ENCODE assay signal across 8 cellular contexts in the genomic region with DNA sequence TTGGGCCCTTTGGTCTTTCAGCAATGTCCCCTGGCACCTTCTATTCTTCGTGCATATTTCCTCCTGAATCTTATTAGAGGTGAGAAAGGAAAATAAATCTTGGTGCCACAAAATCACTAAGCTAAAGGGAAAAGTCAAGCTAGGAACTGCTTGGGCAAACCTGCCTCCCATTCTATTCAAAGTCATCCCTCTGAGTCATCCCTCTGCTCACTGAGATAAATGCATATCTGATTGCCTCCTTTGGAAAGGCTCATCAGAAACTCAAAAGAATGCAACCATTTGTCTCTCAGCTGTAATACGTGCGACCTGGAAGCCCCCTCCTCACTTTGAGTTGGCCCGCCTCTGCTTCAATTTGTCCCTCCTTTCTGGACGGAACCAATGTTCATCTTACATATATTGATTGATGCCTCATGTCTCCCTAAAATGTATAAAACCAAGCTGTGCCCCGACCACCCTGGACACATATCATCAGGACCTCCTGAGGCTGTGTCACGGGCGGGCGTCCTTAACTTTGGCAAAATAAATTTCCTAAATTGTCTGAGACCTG. TPM values are rescaled to one million over a fixed set of nuclear protein-coding genes. Genes with fewer than 3 reads are reported as not detected.
A peak's percentile ranks its signal among the peaks of the same experiment; 100 is the strongest.
DNase-seq lines count a peak whose midpoint lies in the region; TF ChIP-seq lines count a peak whose summit lies in the region.
"Not testable (repeated sequence)": the region's sequence is repeated elsewhere in the genome, so short reads cannot be mapped to it uniquely, and the experiment has no call there.

No MANE protein-coding gene starts in this region.

- POLR2A ChIA-PET in MCF 10A (lab: Yijun Ruan, JAX), result interaction anchor here (1.3 to 3.3 kb wide), 6 partner anchors 8 to 293 kb away, joined by 4 to 17 read pairs (median 6); no protein-coding TSS in a partner anchor

- peaks cover 10% of the 10 kb centered on the region for H3K79me2 ChIP-seq in GM23248 (ENCODE audit: insufficient read depth)
- peaks cover 27% of the 10 kb centered on the region; the same call in 1 of the 2 replicates for H3K79me2 ChIP-seq in Loucy (ENCODE audit: insufficient read depth, low read length)

- H3K4me2 ChIP-seq in GM23248 (ENCODE audit: unreplicated experiment) (peak overlapping the region; percentile 100), Loucy (ENCODE audit: low read depth, low read length, poor library complexity, severe bottlenecking) (peak overlapping the region; percentile 87)

- intact Hi-C loops in CD14-positive monocyte (cut with micrococcal nuclease), result loop anchor here in 1 of 2 donors (5.0 kb wide), 1 partner anchor 931 kb away; the partner anchor contains the start of gene POGLUT3
- intact Hi-C loops in MCF 10A (cut with micrococcal nuclease); spleen (cut with DNase I; ENCODE audit: low total_unique reads): not testable (repeated sequence)

- not testable (repeated sequence) for H3K36me3 Mint-ChIP-seq in CD14-positive monocyte; MCF 10A (ENCODE audit: insufficient read depth, unreplicated experiment); glutamatergic neuron (ENCODE audit: unreplicated experiment)

- TF ChIP-seq POLR2A in spleen (IDR thresholded peaks at IDR 0.05), result not testable (repeated sequence)

- peaks cover 44% of the 10 kb centered on the region for H3K4me1 ChIP-seq in GM23248 (ENCODE audit: insufficient read depth)
- peaks cover 28% of the 10 kb centered on the region for H3K4me1 ChIP-seq in Loucy (ENCODE audit: insufficient read depth, low read length, poor library complexity, severe bottlenecking)
- not testable (repeated sequence) for H3K4me1 ChIP-seq in mucosa of rectum (ENCODE audit: control insufficient read depth in 2 of 2, insufficient read depth in 2 of 2, low read length in 2 of 2)
- H3K4me1 ChIP-seq in spleen, result peaks cover 16 to 49% (median 30%) of the 10 kb centered on the region in 6 donors

- in situ Hi-C loops in GM23248 (cut with MboI), result not testable (repeated sequence)

- H3K9ac ChIP-seq in GM23248 (peak overlapping the region; percentile 90), Loucy (ENCODE audit: low read depth, low read length, poor library complexity, severe bottlenecking) (peak overlapping the region; percentile 74), mucosa of rectum (ENCODE audit: low read depth in 1 of 2, low read length in 2 of 2) (peak overlapping the region; percentile 38 to 81)

- H3K27ac Mint-ChIP-seq in CD14-positive monocyte, result peak overlapping the region; percentile 93 to 99 (median 97)
- peak overlapping the region; percentile 82 for H3K27ac Mint-ChIP-seq in MCF 10A (ENCODE audit: low read depth, unreplicated experiment)
- peak overlapping the region; percentile 91 for H3K27ac Mint-ChIP-seq in glutamatergic neuron (ENCODE audit: unreplicated experiment)

- H3K9me2 ChIP-seq in GM23248 (ENCODE audit: insufficient read depth); Loucy (replicated peaks; ENCODE audit: low read depth, low read length): not testable (repeated sequence)

- peak overlapping the region; percentile 92 to 94 for H3K4me3 Mint-ChIP-seq in CD14-positive monocyte
- H3K4me3 Mint-ChIP-seq in MCF 10A (ENCODE audit: unreplicated experiment), result peak overlapping the region; percentile 83
- H3K4me3 Mint-ChIP-seq in glutamatergic neuron (ENCODE audit: unreplicated experiment), result peak overlapping the region; percentile 93

- peak overlapping the region; percentile 91 for H3K4me3 ChIP-seq in GM23248
- H3K4me3 ChIP-seq in Loucy (ENCODE audit: low read length, poor library complexity, severe bottlenecking), result peak overlapping the region; percentile 87
- peak overlapping the region; percentile 83 to 100 for H3K4me3 ChIP-seq in mucosa of rectum (ENCODE audit: low read length in 2 of 2)
- peak overlapping the region; percentile 59 to 93 (median 77) for H3K4me3 ChIP-seq in spleen

- H3K27me3 ChIP-seq in GM23248 (replicated peaks; ENCODE audit: insufficient read depth); Loucy (ENCODE audit: insufficient read depth, low read length, poor library complexity, severe bottlenecking); mucosa of rectum (ENCODE audit: control insufficient read depth in 2 of 2, insufficient read depth in 2 of 2, low read length in 2 of 2); spleen (replicated peaks in 1 of 7): not testable (repeated sequence)

- H3K27ac ChIP-seq in GM23248 (peak overlapping the region; percentile 94), VCaP (peak overlapping the region; percentile 79), mucosa of rectum (ENCODE audit: low read depth in 2 of 2, low read length in 2 of 2) (peak overlapping the region; percentile 49 to 75), spleen (peak overlapping the region; percentile 82 to 91 (median 85))

- H3K27me3 Mint-ChIP-seq in CD14-positive monocyte (ENCODE audit: low read depth in 3 of 3); MCF 10A (ENCODE audit: insufficient read depth, unreplicated experiment); glutamatergic neuron (ENCODE audit: unreplicated experiment): not testable (repeated sequence)

- CTCF ChIA-PET in MCF 10A (lab: Yijun Ruan, JAX), result interaction anchor here (0.6 to 6.6 kb wide), 14 partner anchors 8 to 337 kb away, joined by 3 to 63 read pairs (median 4); no protein-coding TSS in a partner anchor

- H3F3A ChIP-seq in GM23248 (ENCODE audit: insufficient read depth), result peaks cover 45% of the 10 kb centered on the region
- H3F3A ChIP-seq in Loucy (ENCODE audit: low read depth), result not testable (repeated sequence)

- not testable (repeated sequence) for DNase-seq in CD14-positive monocyte (ENCODE audit: low spot score); MCF 10A (ENCODE audit: unreplicated experiment); glutamatergic neuron; spleen
- peak; percentile 73 for DNase-seq in GM23248

- H4K20me1 ChIP-seq in GM23248 (ENCODE audit: insufficient read depth); Loucy (ENCODE audit: insufficient read depth, low read length, poor library complexity, severe bottlenecking): not testable (repeated sequence)

- 36 to 39% methylated on average over 9 of the region's 9 CpGs for WGBS in GM23248 (ENCODE audit: low coverage in 1 of 2, low lambda C conversion rate in 2 of 2, missing lambda C conversion rate in 2 of 2), 2 experiments
- 55 to 67% (median 62%) methylated on average over 9 of the region's 9 CpGs for WGBS in spleen, 5 donors

- H2AFZ ChIP-seq in GM23248 (peak overlapping the region; percentile 99), Loucy (ENCODE audit: low read length) (peak overlapping the region; percentile 98)

- peaks cover 25% of the 10 kb centered on the region for H3K4me1 Mint-ChIP-seq in CD14-positive monocyte
- peaks cover 23% of the 10 kb centered on the region for H3K4me1 Mint-ChIP-seq in MCF 10A (ENCODE audit: insufficient read depth, unreplicated experiment)
- not testable (repeated sequence) for H3K4me1 Mint-ChIP-seq in glutamatergic neuron (ENCODE audit: low read depth, unreplicated experiment)

- not testable (repeated sequence) for TF ChIP-seq CTCF in CD14-positive monocyte (IDR thresholded peaks at IDR 0.05); Loucy (conservative IDR thresholded peaks at IDR 0.05; ENCODE audit: low read length); VCaP (conservative IDR thresholded peaks at IDR 0.05); MCF 10A (IDR thresholded peaks at IDR 0.05; ENCODE audit: unreplicated experiment); glutamatergic neuron (IDR thresholded peaks at IDR 0.05; ENCODE audit: partially characterized antibody, unreplicated experiment); spleen (IDR thresholded peaks at IDR 0.05 in 8 of 11, conservative IDR thresholded peaks at IDR 0.05 in 3 of 11)

- H3K9me3 Mint-ChIP-seq in CD14-positive monocyte; MCF 10A (ENCODE audit: unreplicated experiment); glutamatergic neuron (ENCODE audit: unreplicated experiment): not testable (repeated sequence)

- BruUV-seq in MCF 10A (replicated peaks; lab: Mats Ljungman, UMichigan), result not testable (repeated sequence)

- H3K36me3 ChIP-seq in GM23248 (ENCODE audit: low read depth); Loucy (ENCODE audit: insufficient read depth, low read length); mucosa of rectum (ENCODE audit: control insufficient read depth in 2 of 2, insufficient read depth in 2 of 2, low read length in 2 of 2); spleen: not testable (repeated sequence)

- H3K9me3 ChIP-seq in GM23248 (ENCODE audit: low read depth); Loucy (ENCODE audit: insufficient read depth, low read depth, low read length); mucosa of rectum (ENCODE audit: control insufficient read depth in 2 of 2, low read length in 2 of 2); spleen: not testable (repeated sequence)

RNA-seq across cellular contexts. Expression of gene ALKBH8, which starts 0.5 kb away (rescaled TPM):
- polyA plus RNA-seq in CD14-positive monocyte, result 1 to 10 TPM in 1 of 2 donors, under 1 TPM in 1; 0.83 to 1.8 TPM
- 10.7 and 14.0 TPM in 2 replicates for total RNA-seq in GM23248 (2014; rRNA removed; shearing (Covaris generic))
- 6.6 and 6.8 TPM in 2 replicates for polyA plus RNA-seq in GM23248 (2016; fragmentation: Nextera tagmentation; extraction: Ambion mirVana)
- total RNA-seq in MCF 10A (2022), result 5.1 and 7.3 TPM in 2 replicates
- total RNA-seq in glutamatergic neuron (ENCODE audit: unreplicated experiment), result 6.4 TPM
- 10 to 100 TPM in 2 of 7 donors, 1 to 10 TPM in 5; 8.3 to 10.6 (median 9.8) TPM for total RNA-seq in spleen
- polyA plus RNA-seq in spleen, result 1 to 10 TPM; 4.0 to 5.5 (median 4.1) TPM

RNA-seq across cellular contexts. Expression of gene ELMOD1, which starts 24.9 kb away (rescaled TPM):
- polyA plus RNA-seq in CD14-positive monocyte, result not detected
- 0.76 TPM in 1 of 2 replicates, not detected in the other for total RNA-seq in GM23248 (2014; rRNA removed; shearing (Covaris generic))
- 0.32 and 0.51 TPM in 2 replicates for polyA plus RNA-seq in GM23248 (2016; fragmentation: Nextera tagmentation; extraction: Ambion mirVana)
- total RNA-seq in MCF 10A (2022), result not detected in 2 replicates
- 0.81 TPM for total RNA-seq in glutamatergic neuron (ENCODE audit: unreplicated experiment)
- not detected for total RNA-seq in spleen
- under 1 TPM in 1 of 3 donors, not detected in 2; 0.02 TPM for polyA plus RNA-seq in spleen
